ENCODE assay signal across 1 cellular context in genomic region chr6:36829919-36830544, GRCh38.
TF ChIP-seq lines count a peak whose summit lies in the region.

No MANE protein-coding gene starts in this region.

TF ChIP-seq in K562, 482 proteins besides CTCF, POLR2A, EP300 and RAD21:
- TF ChIP-seq NR2C2 (CRISPR knock-in tag; IDR thresholded peaks at IDR 0.05): 0 out of 2 replicates have a peak, but pooled peaks have one; percentile 20
- TF ChIP-seq NR2C2 (tag; IDR thresholded peaks at IDR 0.05): no peak
- TF ChIP-seq RUNX1 (IDR thresholded peaks at IDR 0.05; ENCODE audit: low read depth): no peak
